In genomic region chr16:69424935-69425784, GRCh38 we compare ENCODE assay signal across 8 cellular contexts. TPM values are rescaled to one million over a fixed set of nuclear protein-coding genes. Genes with fewer than 3 reads are reported as not detected.
DNase-seq lines count a peak whose midpoint lies in the region; ATAC-seq, FAIRE-seq and TF ChIP-seq lines count a peak whose summit lies in the region.

No MANE protein-coding gene starts in this region.

- H3K27me3 ChIP-seq in RWPE2 (ENCODE audit: insufficient read depth, poor library complexity, severe bottlenecking) (no peaks in the 10 kb centered on the region), esophagus muscularis mucosa (no peaks in the 10 kb centered on the region), prostate gland (replicated peaks; ENCODE audit: insufficient read depth) (no peaks in the 10 kb centered on the region)

- FAIRE-seq in urothelium cell line (lab: Jason Lieb, UNC): no peak

- peak overlapping the region; percentile 93 for H3K27ac Mint-ChIP-seq in activated CD4-positive, alpha-beta T cell treated with anti-CD3 and anti-CD28 coated beads for 36 hours

- peak overlapping the region; percentile 53 for H3K4me3 ChIP-seq in RWPE2 (ENCODE audit: severe bottlenecking)
- peak overlapping the region; percentile 67 to 85 (median 74) for H3K4me3 ChIP-seq in esophagus muscularis mucosa
- H3K4me3 ChIP-seq in prostate gland: peak overlapping the region; percentile 56 to 70

- CTCF ChIA-PET in activated CD4-positive, alpha-beta T cell treated with anti-CD3 and anti-CD28 coated beads for 36 hours (lab: Charles Lee): interaction anchor here (0.5 to 1.3 kb wide), 6 partner anchors 17 to 358 kb away, joined by 3 to 6 read pairs (median 3); no protein-coding TSS in a partner anchor

- H3K27ac ChIP-seq in RWPE2 (ENCODE audit: poor library complexity, severe bottlenecking): peak overlapping the region; percentile 71
- H3K27ac ChIP-seq in esophagus muscularis mucosa (replicated peaks in 1 of 4): peak overlapping the region; percentile 79 to 86 (median 81)
- peak overlapping the region; percentile 70 to 71 for H3K27ac ChIP-seq in prostate gland

- intact Hi-C loops in activated CD4-positive, alpha-beta T cell treated with anti-CD3 and anti-CD28 coated beads for 36 hours (cut with DNase I, micrococcal nuclease): loop anchor here (1.0 to 10.0 kb wide), 8 partner anchors 29 to 1100 kb away; partner anchors contain the start of genes TERF2 (in 2 of the 2), COG4 (in 1 of the 2), COG8 (in 1 of the 2) and NIP7 (in 1 of the 2)
- intact Hi-C loops in esophagus muscularis mucosa (cut with DNase I): loop anchor here (10.0 kb wide), 1 partner anchor 140 kb away; the partner anchor contains the start of gene NFAT5
- intact Hi-C loops in prostate gland (cut with DNase I): no loop called here

- H3K4me3 Mint-ChIP-seq in activated CD4-positive, alpha-beta T cell treated with anti-CD3 and anti-CD28 coated beads for 36 hours: peak overlapping the region; percentile 96

- peaks cover 38% of the 10 kb centered on the region for H3K36me3 Mint-ChIP-seq in activated CD4-positive, alpha-beta T cell treated with anti-CD3 and anti-CD28 coated beads for 36 hours (ENCODE audit: low read depth)

- POLR2A ChIA-PET in activated CD4-positive, alpha-beta T cell treated with anti-CD3 and anti-CD28 coated beads for 36 hours (lab: Charles Lee): interaction anchor here (0.5 to 0.8 kb wide), 5 partner anchors 42 to 447 kb away, joined by 3 to 6 read pairs (median 4); no protein-coding TSS in a partner anchor

- DNase-seq in activated CD4-positive, alpha-beta T cell treated with anti-CD3 and anti-CD28 coated beads for 36 hours: no peak
- DNase-seq in activated CD4-positive, alpha-beta T cell treated with anti-CD3 and anti-CD28 coated beads, Interleukin-2, amount 50 U/mL, for 4 hours: no peak
- DNase-seq in RWPE2 (ENCODE audit: low spot score) (no peak), esophagus muscularis mucosa (ENCODE audit: extremely low spot score) (no peak), prostate gland (ENCODE audit: low spot score) (no peak), ureter (ENCODE audit: low spot score) (no peak), urothelium cell line (ENCODE audit: low spot score) (no peak), mesenteric fat pad (ENCODE audit: low spot score) (no peak)

- H3K27me3 Mint-ChIP-seq in activated CD4-positive, alpha-beta T cell treated with anti-CD3 and anti-CD28 coated beads for 36 hours: no peaks in the 10 kb centered on the region

- H3K9me3 ChIP-seq in RWPE2 (ENCODE audit: severe bottlenecking) (no peaks in the 10 kb centered on the region), esophagus muscularis mucosa (no peaks in the 10 kb centered on the region), prostate gland (no peaks in the 10 kb centered on the region)

- TF ChIP-seq EP300 in esophagus muscularis mucosa (IDR thresholded peaks at IDR 0.05): no peak

- H3K4me1 Mint-ChIP-seq in activated CD4-positive, alpha-beta T cell treated with anti-CD3 and anti-CD28 coated beads for 36 hours: peaks cover 42% of the 10 kb centered on the region

- H3K9me3 Mint-ChIP-seq in activated CD4-positive, alpha-beta T cell treated with anti-CD3 and anti-CD28 coated beads for 36 hours (ENCODE audit: low read depth): peaks cover 9% of the 10 kb centered on the region

- H3K4me1 ChIP-seq in RWPE2 (ENCODE audit: insufficient read depth, poor library complexity, severe bottlenecking): peaks cover 6% of the 10 kb centered on the region
- peaks cover 11 to 21% (median 18%) of the 10 kb centered on the region in 4 donors for H3K4me1 ChIP-seq in esophagus muscularis mucosa
- H3K4me1 ChIP-seq in prostate gland (replicated peaks): peaks cover 6% of the 10 kb centered on the region

- no peak for TF ChIP-seq CTCF in RWPE2 (IDR thresholded peaks at IDR 0.05; ENCODE audit: poor library complexity, severe bottlenecking)
- no peak for TF ChIP-seq CTCF in esophagus muscularis mucosa (IDR thresholded peaks at IDR 0.05)
- no peak for TF ChIP-seq CTCF in prostate gland (IDR thresholded peaks at IDR 0.05)

- no peak for ATAC-seq in activated CD4-positive, alpha-beta T cell treated with anti-CD3 and anti-CD28 coated beads for 36 hours
- no peak; the same call in 2 of the 3 replicates for ATAC-seq in RWPE2 (ENCODE audit: low read depth)

- TF ChIP-seq POLR2A in esophagus muscularis mucosa (IDR thresholded peaks at IDR 0.05; ENCODE audit: low read depth) (no peak), prostate gland (IDR thresholded peaks at IDR 0.05) (no peak)

- peaks cover 41% of the 10 kb centered on the region for H3K36me3 ChIP-seq in RWPE2 (ENCODE audit: low read depth)
- H3K36me3 ChIP-seq in esophagus muscularis mucosa: peaks cover 15 to 34% (median 23%) of the 10 kb centered on the region in 4 donors
- H3K36me3 ChIP-seq in prostate gland: no peaks in the 10 kb centered on the region

- WGBS in esophagus muscularis mucosa: 13% methylated on average over 11 of the region's 11 CpGs
- 12% methylated on average over 11 of the region's 11 CpGs for WGBS in prostate gland

RNA-seq across cellular contexts. Expression of gene CYB5B, which starts 0.7 kb away (rescaled TPM):
- 100 to 1,000 TPM; 158 to 187 TPM for total RNA-seq in activated CD4-positive, alpha-beta T cell treated with anti-CD3 and anti-CD28 coated beads for 36 hours
- 10 to 100 TPM; 26.7 to 31.2 (median 29.1) TPM for total RNA-seq in esophagus muscularis mucosa
- total RNA-seq in prostate gland: 10 to 100 TPM; 48.8 to 71.3 TPM
- total RNA-seq in ureter: 152 TPM
- 62.5 TPM for total RNA-seq in mesenteric fat pad

RNA-seq across cellular contexts. Expression of gene TERF2, which starts 39.4 kb away (rescaled TPM):
- total RNA-seq in activated CD4-positive, alpha-beta T cell treated with anti-CD3 and anti-CD28 coated beads for 36 hours: 10 to 100 TPM; 45.9 to 82.4 TPM
- 10 to 100 TPM; 15.9 to 28.0 (median 20.6) TPM for total RNA-seq in esophagus muscularis mucosa
- total RNA-seq in prostate gland: 10 to 100 TPM; 21.9 to 33.1 TPM
- 38.7 TPM for total RNA-seq in ureter
- 30.6 TPM for total RNA-seq in mesenteric fat pad
